ENCODE assay signal across 8 cellular contexts in genomic region chr1:203795382-203796222, GRCh38. TPM values are rescaled to one million over a fixed set of nuclear protein-coding genes. Genes with fewer than 3 reads are reported as not detected.
DNase-seq lines count a peak whose midpoint lies in the region; ATAC-seq and TF ChIP-seq lines count a peak whose summit lies in the region.

Gene ZBED6 (plus strand): TSS chr1:203795623. CDS start chr1:203797523, 1,900 bp downstream.
Gene ZC3H11A (plus strand): TSS chr1:203795623. CDS start chr1:203817071, 21,448 bp downstream.

- peak within 1 kb of the TSS; percentile 80 for H3K4me2 ChIP-seq in KMS-11

- H3K9me3 ChIP-seq in Peyer's patch (no peaks in the 10 kb centered on the region), muscle layer of duodenum (ENCODE audit: control insufficient read depth in 1 of 2, low read length in 2 of 2) (no peaks in the 10 kb centered on the region)

- H3K9ac ChIP-seq in KMS-11, result peak within 1 kb of the TSS; percentile 84

- ATAC-seq in GM21737 (IDR thresholded peaks at IDR 0.05; ENCODE audit: unreplicated experiment) (peak; percentile 95), esophagus mucosa (peak; percentile 99)

- no peaks in the 10 kb centered on the region for H3K27me3 ChIP-seq in KMS-11 (ENCODE audit: insufficient read depth, low read depth)
- no peaks in the 10 kb centered on the region for H3K27me3 ChIP-seq in Peyer's patch
- H3K27me3 ChIP-seq in muscle layer of duodenum (ENCODE audit: low read depth, low read length), result no peaks in the 10 kb centered on the region

- H3K4me3 ChIP-seq in KMS-11 (IDR thresholded peaks at IDR 0.05; ENCODE audit: insufficient read depth, low read depth, low read length) (peak within 1 kb of the TSS; percentile 92), Peyer's patch (peak within 1 kb of the TSS; percentile 72 to 91 (median 80)), muscle layer of duodenum (ENCODE audit: low read depth in 1 of 2, low read length in 2 of 2) (peak within 1 kb of the TSS; percentile 73 to 86)

- peaks cover 11% of the 10 kb centered on the region; the same call in 1 of the 2 replicates for H3K36me3 ChIP-seq in KMS-11 (ENCODE audit: insufficient read depth)
- H3K36me3 ChIP-seq in Peyer's patch, result peaks cover 0 to 3% (median 0%) of the 10 kb centered on the region in 3 donors
- H3K36me3 ChIP-seq in muscle layer of duodenum (ENCODE audit: control insufficient read depth in 1 of 2, insufficient read depth in 2 of 2, low read length in 2 of 2), result peaks cover 9 to 13% of the 10 kb centered on the region in 2 donors

- H3K79me2 ChIP-seq in KMS-11 (ENCODE audit: insufficient read depth, low read depth), result peaks cover 47% of the 10 kb centered on the region

- DNase-seq in DMS53 (lab: John Stamatoyannopoulos, UW) (peak; percentile 100), Peyer's patch (peak; percentile 97 to 100 (median 99))
- DNase-seq in activated T-cell treated with anti-CD3 and anti-CD28 coated beads, Interleukin-2, amount 50 U/mL, for 48 hours, result peak; percentile 97
- DNase-seq in stimulated activated CD8-positive, alpha-beta memory T cell treated with anti-CD3 and anti-CD28 coated beads, Interleukin-7, amount 100 ng/mL, for 4 hours (ENCODE audit: low read depth in 2 of 2), result peak; percentile 98 to 99

- peak within 1 kb of the TSS; percentile 84 for H2AFZ ChIP-seq in KMS-11 (ENCODE audit: low read depth)

- H3K27ac ChIP-seq in KMS-11 (peak within 1 kb of the TSS; percentile 80), Peyer's patch (peak within 1 kb of the TSS; percentile 92 to 96 (median 96)), muscle layer of duodenum (ENCODE audit: low read length) (peak within 1 kb of the TSS; percentile 97)

- H4K20me1 ChIP-seq in KMS-11 (ENCODE audit: insufficient read depth), result peaks cover 7% of the 10 kb centered on the region; the same call in 1 of the 2 replicates

- peaks cover 34% of the 10 kb centered on the region for H3K4me1 ChIP-seq in KMS-11 (ENCODE audit: low read depth, poor library complexity, severe bottlenecking)
- H3K4me1 ChIP-seq in Peyer's patch, result peaks cover 0 to 26% (median 7%) of the 10 kb centered on the region in 4 donors
- peaks cover 30 to 37% of the 10 kb centered on the region in 2 donors for H3K4me1 ChIP-seq in muscle layer of duodenum (ENCODE audit: control insufficient read depth in 1 of 2, insufficient read depth in 2 of 2, low read length in 2 of 2)

- peak; percentile 65 to 85 for TF ChIP-seq POLR2A in Peyer's patch (IDR thresholded peaks at IDR 0.05)

- TF ChIP-seq CTCF in KMS-11 (conservative IDR thresholded peaks at IDR 0.05; ENCODE audit: low read depth, low read length) (no peak), Peyer's patch (IDR thresholded peaks at IDR 0.05) (no peak)

RNA-seq across cellular contexts. Expression of gene ZBED6, which starts in this region (rescaled TPM):
- total RNA-seq in Peyer's patch (10 to 100 TPM; 30.1 to 45.2 (median 38.2) TPM), esophagus mucosa (18.5 TPM)

RNA-seq across cellular contexts. Expression of gene ZC3H11A, which starts in this region (rescaled TPM):
- total RNA-seq in Peyer's patch, result 100 to 1,000 TPM in 2 of 4 donors, 10 to 100 TPM in 2; 78.2 to 122 (median 101) TPM
- total RNA-seq in esophagus mucosa, result 38.6 TPM

Comparison
In these comparisons a context has a peak if more than half of its experiments do, and no peak if none do; other contexts are left out.
1. Peak in every context shown above with its lines: DNase-seq, ATAC-seq, H3K4me3 ChIP-seq and H3K27ac ChIP-seq.